ENCODE assay signal across 14 cellular contexts in the genomic region with DNA sequence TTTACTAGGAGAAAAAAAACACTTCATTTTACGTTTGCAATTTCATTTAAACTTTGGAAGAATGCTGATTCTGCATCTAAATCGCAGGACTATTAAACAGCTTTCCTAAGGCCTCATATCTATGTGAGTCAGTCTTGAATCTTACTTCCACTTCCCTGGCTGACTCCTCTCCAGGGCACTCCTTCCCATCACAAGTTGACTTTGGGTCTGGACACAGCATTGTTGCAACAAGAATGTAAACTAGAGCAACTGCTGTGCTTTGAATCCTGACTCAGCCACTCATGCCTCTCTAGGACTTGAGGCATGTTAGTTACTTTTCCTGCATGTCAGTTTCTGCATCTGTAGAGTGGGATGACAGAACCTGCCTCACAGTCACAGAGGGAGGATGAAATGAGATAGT.
DNase-seq lines count a peak whose midpoint lies in the region; ATAC-seq and TF ChIP-seq lines count a peak whose summit lies in the region.
"Had no signal": no experiment of that assay in that cellular context is flagged by ENCODE, and none has a peak within 500 bp of the region (broad histone marks: within the 10 kb centered on the region; RNA-seq: fewer than 3 reads in every experiment).

No MANE protein-coding gene starts in this region.

- no peak overlapping the region for H3K4me3 Mint-ChIP-seq in T-helper 17 cell
- H3K4me3 Mint-ChIP-seq: activated T-helper 1 cell treated with anti-CD3 and anti-CD28 coated beads, Interleukin-12 subunit alpha, Interleukin-12 subunit beta, Interleukin-2, Interleukin-4 antibody, amounts not matched to agents 30 ng/mL and 10 ng/mL and 1 ng/mL, durations not matched to agents 14 hours and 24 hours and 36 hours had no signal

- ATAC-seq in Panc1, result peak; percentile 93
- ATAC-seq in omental fat pad (ENCODE audit: low FRiP score), result peak; percentile 80
- no peak for ATAC-seq in T-helper 17 cell
- ATAC-seq: K562 had no signal

- no peaks in the 10 kb centered on the region for H3K27me3 ChIP-seq in Panc1 (ENCODE audit: control insufficient read depth, insufficient read depth, low read length)
- H3K27me3 ChIP-seq: sigmoid colon had no signal

- CTCF ChIA-PET in Panc1 (lab: Charles Lee), result interaction anchor here (1.1 kb wide), 1 partner anchor 23 kb away, joined by 3 read pairs; no protein-coding TSS in a partner anchor

- H3K27me3 Mint-ChIP-seq in T-helper 17 cell, result no peaks in the 10 kb centered on the region

- H3K9me3 ChIP-seq in Panc1 (ENCODE audit: control insufficient read depth, insufficient read depth, low read depth, low read length) (no peaks in the 10 kb centered on the region), T-helper 17 cell (ENCODE audit: control insufficient read depth, low read length, poor library complexity, severe bottlenecking) (no peaks in the 10 kb centered on the region)
- H3K9me3 ChIP-seq: left ventricle myocardium inferior, sigmoid colon had no signal

- intact Hi-C loops in Panc1 (cut with micrococcal nuclease; ENCODE audit: unreplicated experiment), result loop anchor here (10.0 kb wide), 1 partner anchor 204 kb away; no protein-coding TSS in a partner anchor

- in situ Hi-C loops in Panc1 (cut with HindIII; ENCODE audit: low pct_unique_long_range_greater_than_20kb, low sequenced_read_pairs), result no loop called here

- no peak overlapping the region for H3K27ac Mint-ChIP-seq in T-helper 17 cell
- H3K27ac Mint-ChIP-seq: activated T-helper 1 cell treated with anti-CD3 and anti-CD28 coated beads, Interleukin-12 subunit alpha, Interleukin-12 subunit beta, Interleukin-2, Interleukin-4 antibody, amounts not matched to agents 30 ng/mL and 10 ng/mL and 1 ng/mL, durations not matched to agents 14 hours and 24 hours and 36 hours had no signal

- no peak overlapping the region for H3K4me3 ChIP-seq in Panc1 (ENCODE audit: low read depth in 2 of 2, low read length in 2 of 2)
- H3K4me3 ChIP-seq: K562, left ventricle myocardium inferior, sigmoid colon had no signal

- DNase-seq in ELF-1 (ENCODE audit: low read depth, low spot score) (peak; percentile 42), Panc1 (ENCODE audit: low read depth, low spot score) (peak; percentile 94), fibroblast of gingiva (ENCODE audit: low read depth) (peak; percentile 87), omental fat pad (ENCODE audit: low spot score) (no peak), NOMO-1 treated with DMSO at 0.1 percent for 48 hours (lab: John Stamatoyannopoulos, UW; ENCODE audit: unreplicated experiment) (no peak), T-helper 17 cell (no peak), 8988T (no peak)
- no peak for DNase-seq in activated CD8-positive, alpha-beta memory T cell treated with anti-CD3 and anti-CD28 coated beads, Interleukin-2, amount 50 U/mL, for 48 hours
- DNase-seq: DMS79 treated with DMSO at 0.1 percent for 48 hours, left ventricle myocardium inferior, sigmoid colon, T1000 had no signal

- POLR2A ChIA-PET in Panc1 (lab: Charles Lee), result no interaction called here

- H3K4me1 ChIP-seq in Panc1 (ENCODE audit: control insufficient read depth, insufficient read depth, low read length), result peaks cover 29% of the 10 kb centered on the region
- H3K4me1 ChIP-seq: left ventricle myocardium inferior, sigmoid colon had no signal

- BruUV-seq in Panc1 (replicated peaks; lab: Mats Ljungman, UMichigan), result no TSS peak

- no peaks in the 10 kb centered on the region for H3K4me1 Mint-ChIP-seq in T-helper 17 cell

- TF ChIP-seq CTCF in Panc1 (IDR thresholded peaks at IDR 0.05) (no peak), omental fat pad (IDR thresholded peaks at IDR 0.05) (no peak)

- H3K36me3 ChIP-seq in Panc1 (ENCODE audit: control insufficient read depth, insufficient read depth, low read length), result no peaks in the 10 kb centered on the region
- H3K36me3 ChIP-seq: left ventricle myocardium inferior, sigmoid colon had no signal

- H3K27ac ChIP-seq in Panc1 (ENCODE audit: low read length), result peak overlapping the region; percentile 89
- H3K27ac ChIP-seq: left ventricle myocardium inferior, sigmoid colon had no signal

- no peaks in the 10 kb centered on the region for H3K36me3 Mint-ChIP-seq in T-helper 17 cell (ENCODE audit: low read depth)

Comparison
In these comparisons a context has a peak if more than half of its experiments do, and no peak if none do; other contexts are left out.
1. DNase-seq: peak in ELF-1 (single experiment), Panc1 (single experiment) and fibroblast of gingiva (single experiment); none in omental fat pad (single experiment), NOMO-1 treated with DMSO at 0.1 percent for 48 hours (single experiment), T-helper 17 cell (0 of 3), activated CD8-positive, alpha-beta memory T cell treated with anti-CD3 and anti-CD28 coated beads, Interleukin-2, amount 50 U/mL, for 48 hours (single experiment) and 8988T (single experiment).